Comparison of ENCODE assay signal across 14 cellular contexts in the genomic region with DNA sequence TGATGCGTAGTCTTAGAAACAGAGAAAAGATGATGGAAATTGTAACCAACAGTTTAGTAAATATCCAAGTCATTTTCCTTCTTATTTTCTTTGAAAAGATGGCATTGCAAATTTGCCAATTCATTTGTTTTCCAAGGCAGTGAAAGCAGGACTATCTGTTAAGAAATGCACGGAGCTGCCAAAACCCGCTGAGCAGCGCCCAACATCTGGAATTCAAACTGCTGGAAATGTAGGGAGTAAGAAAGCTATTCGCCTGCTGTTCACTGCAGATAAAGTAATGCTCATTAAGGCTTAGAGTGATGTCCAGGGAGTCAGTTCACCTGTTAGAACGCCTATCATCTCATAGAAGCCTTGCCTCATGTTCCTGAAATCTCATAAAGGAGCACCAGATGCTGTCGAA.
DNase-seq lines count a peak whose midpoint lies in the region; ATAC-seq and TF ChIP-seq lines count a peak whose summit lies in the region.
"Had no signal": no experiment of that assay in that cellular context is flagged by ENCODE, and none has a peak within 500 bp of the region (broad histone marks: within the 10 kb centered on the region; RNA-seq: fewer than 3 reads in every experiment).

No MANE protein-coding gene starts in this region.

- H3K36me3 Mint-ChIP-seq in neural progenitor cell: no peaks in the 10 kb centered on the region
- H3K36me3 Mint-ChIP-seq in endodermal cell (ENCODE audit: low read depth): no peaks in the 10 kb centered on the region
- H3K36me3 Mint-ChIP-seq: CD4-positive, alpha-beta memory T cell had no signal

- WGBS in heart right ventricle, 2 donors: 60 to 66% methylated on average over 7 of the region's 7 CpGs
- 92 to 97% methylated on average over 6 to 7 of the region's 7 CpGs for WGBS in endodermal cell (ENCODE audit: insufficient coverage in 1 of 2, insufficient read length in 1 of 2), 2 experiments

- peaks cover 0 to 21% (median 0%) of the 10 kb centered on the region in 11 donors for H3K9me3 ChIP-seq in heart right ventricle
- no peaks in the 10 kb centered on the region for H3K9me3 ChIP-seq in neural progenitor cell (ENCODE audit: low read depth)
- no peaks in the 10 kb centered on the region for H3K9me3 ChIP-seq in endodermal cell (ENCODE audit: control insufficient read depth, low read length)
- H3K9me3 ChIP-seq: BE2C, HAP-1 had no signal

- peak overlapping the region; percentile 23 for H3K27ac Mint-ChIP-seq in neural progenitor cell
- no peak overlapping the region for H3K27ac Mint-ChIP-seq in endodermal cell
- H3K27ac Mint-ChIP-seq: CD4-positive, alpha-beta memory T cell had no signal

- no peak overlapping the region for H3K9ac ChIP-seq in neural progenitor cell
- no peak overlapping the region for H3K9ac ChIP-seq in endodermal cell (ENCODE audit: extremely low read depth, low read length, poor library complexity, severe bottlenecking)

- TF ChIP-seq CTCF in heart right ventricle (IDR thresholded peaks at IDR 0.05) (no peak), neural progenitor cell (IDR thresholded peaks at IDR 0.05) (no peak), endodermal cell (conservative IDR thresholded peaks at IDR 0.05) (no peak)

- H3K4me3 ChIP-seq in heart right ventricle (no peak overlapping the region), neural progenitor cell (no peak overlapping the region), endodermal cell (ENCODE audit: low read length) (no peak overlapping the region)
- H3K4me3 ChIP-seq: GM12878, HAP-1 had no signal

- H3K36me3 ChIP-seq in heart right ventricle (no peaks in the 10 kb centered on the region), neural progenitor cell (no peaks in the 10 kb centered on the region), endodermal cell (ENCODE audit: control insufficient read depth, insufficient read depth, low read length) (no peaks in the 10 kb centered on the region)
- H3K36me3 ChIP-seq: BE2C, HAP-1 had no signal

- H3K27ac ChIP-seq in heart right ventricle (no peak overlapping the region), neural progenitor cell (no peak overlapping the region), endodermal cell (ENCODE audit: low read depth, low read length) (no peak overlapping the region)
- H3K27ac ChIP-seq: C4-2B had no signal

- H3K4me1 ChIP-seq in heart right ventricle (no peaks in the 10 kb centered on the region), neural progenitor cell (peaks cover 19% of the 10 kb centered on the region), endodermal cell (ENCODE audit: control insufficient read depth, insufficient read depth, low read length) (peaks cover 9% of the 10 kb centered on the region)
- H3K4me1 ChIP-seq: BE2C, HAP-1 had no signal

- H3K4me1 Mint-ChIP-seq in neural progenitor cell: peaks cover 28% of the 10 kb centered on the region
- peaks cover 16% of the 10 kb centered on the region for H3K4me1 Mint-ChIP-seq in endodermal cell
- H3K4me1 Mint-ChIP-seq: CD4-positive, alpha-beta memory T cell had no signal

- peaks cover 7% of the 10 kb centered on the region for H3F3A ChIP-seq in neural progenitor cell (ENCODE audit: low read depth)

- H3K9me3 Mint-ChIP-seq in neural progenitor cell (peaks cover 6% of the 10 kb centered on the region), endodermal cell (no peaks in the 10 kb centered on the region)

- ATAC-seq in left ventricle myocardium superior (peak; percentile 39), heart right ventricle (no peak), GM18502 (IDR thresholded peaks at IDR 0.05; ENCODE audit: poor library complexity, unreplicated experiment) (no peak)
- ATAC-seq: GM12878 had no signal

- intact Hi-C loops in left ventricle myocardium superior (cut with micrococcal nuclease): no loop called here
- intact Hi-C loops in heart right ventricle (cut with DNase I): no loop called here

- peak overlapping the region; percentile 42 for H3K4me2 ChIP-seq in neural progenitor cell

- no peaks in the 10 kb centered on the region for H3K27me3 ChIP-seq in heart right ventricle
- no peaks in the 10 kb centered on the region for H3K27me3 ChIP-seq in neural progenitor cell
- no peaks in the 10 kb centered on the region for H3K27me3 ChIP-seq in endodermal cell (ENCODE audit: control insufficient read depth, insufficient read depth, low read length, poor library complexity, severe bottlenecking)

- no peaks in the 10 kb centered on the region for H3K79me2 ChIP-seq in neural progenitor cell (ENCODE audit: low read depth)

- H4K20me1 ChIP-seq in neural progenitor cell (ENCODE audit: low read depth): no peaks in the 10 kb centered on the region

- H3K4me3 Mint-ChIP-seq in neural progenitor cell (no peak overlapping the region), endodermal cell (no peak overlapping the region)
- H3K4me3 Mint-ChIP-seq: CD4-positive, alpha-beta memory T cell had no signal

- H3K27me3 Mint-ChIP-seq in neural progenitor cell (ENCODE audit: insufficient read depth, low read depth) (peaks cover 6% of the 10 kb centered on the region), endodermal cell (ENCODE audit: insufficient read depth) (no peaks in the 10 kb centered on the region)

- DNase-seq in left ventricle myocardium superior (peak; percentile 28), heart right ventricle (no peak), fibroblast of gingiva (ENCODE audit: low read depth) (peak; percentile 29), neural progenitor cell (ENCODE audit: low spot score) (no peak), endodermal cell (no peak), NCI-H774 (lab: John Stamatoyannopoulos, UW) (no peak)
- DNase-seq: BE2C; CD4-positive, alpha-beta memory T cell; DMS79; GOT3 had no signal

- H2AFZ ChIP-seq in neural progenitor cell (replicated peaks): no peak overlapping the region

Comparison
In these comparisons a context has a peak if more than half of its experiments do, and no peak if none do; other contexts are left out.
1. DNase-seq: peak in left ventricle myocardium superior (single experiment) and fibroblast of gingiva (single experiment); none in heart right ventricle (0 of 2), neural progenitor cell (single experiment), endodermal cell (single experiment) and NCI-H774 (single experiment).